Comparison of ENCODE assay signal across 8 cellular contexts in the genomic region with DNA sequence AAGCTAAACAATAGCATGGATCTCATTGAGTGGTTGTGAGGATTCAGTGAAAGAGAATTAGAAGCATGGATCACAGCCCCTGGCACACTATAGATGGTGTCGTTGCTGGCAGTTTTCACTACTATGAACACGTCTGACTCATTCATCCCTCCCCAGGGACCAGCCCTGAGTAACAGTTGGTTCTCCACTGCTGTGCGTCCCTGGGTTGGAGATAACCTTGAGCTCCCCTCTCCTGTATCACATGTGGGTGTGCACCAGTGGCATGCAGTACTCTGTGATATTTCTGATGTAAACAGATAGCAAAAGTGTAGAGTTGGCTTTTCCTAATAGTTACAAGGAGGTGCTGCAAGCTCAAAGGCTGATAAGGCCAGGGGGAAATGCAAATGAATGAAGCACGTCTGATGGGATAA. TPM values are rescaled to one million over a fixed set of nuclear protein-coding genes. Genes with fewer than 3 reads are reported as not detected.
DNase-seq lines count a peak whose midpoint lies in the region; ATAC-seq and TF ChIP-seq lines count a peak whose summit lies in the region.

No MANE protein-coding gene starts in this region.

- no peak overlapping the region for H2BK12ac ChIP-seq in neuronal stem cell (ENCODE audit: low read length)

- peak; percentile 41 for ATAC-seq in GM21367 (IDR thresholded peaks at IDR 0.05; ENCODE audit: unreplicated experiment)

- H3K9me3 ChIP-seq in BLaER1 treated with 17β-estradiol and CSF1 and Interleukin-3, amounts not matched to agents 10 nM and 100 nM (replicated peaks in 1 of 11) = no peaks in the 10 kb centered on the region
- H3K9me3 ChIP-seq in Loucy (ENCODE audit: insufficient read depth, low read depth, low read length) (no peaks in the 10 kb centered on the region), neuronal stem cell (replicated peaks in 1 of 2; ENCODE audit: control insufficient read depth in 2 of 2, insufficient read depth in 1 of 2, low read depth in 1 of 2, low read length in 2 of 2) (peaks cover 0 to 2% of the 10 kb centered on the region in 2 donors)

- H3K18ac ChIP-seq in neuronal stem cell (ENCODE audit: low read length) = no peak overlapping the region

- DNase-seq in fibroblast of peridontal ligament (ENCODE audit: extremely low read depth) (peak; percentile 15), mesenteric fat pad (ENCODE audit: low spot score) (no peak), neuronal stem cell (ENCODE audit: low spot score) (no peak), NCI-H1417 treated with DMSO at 0.1 percent for 48 hours (lab: John Stamatoyannopoulos, UW) (no peak), NCI-H524 (lab: John Stamatoyannopoulos, UW) (no peak)

- H3K27me3 ChIP-seq in BLaER1 treated with 17β-estradiol and CSF1 and Interleukin-3, amounts not matched to agents 10 nM and 100 nM = no peaks in the 10 kb centered on the region
- H3K27me3 ChIP-seq in Loucy (ENCODE audit: insufficient read depth, low read length, poor library complexity, severe bottlenecking) = no peaks in the 10 kb centered on the region
- H3K27me3 ChIP-seq in neuronal stem cell (ENCODE audit: control insufficient read depth in 3 of 3, insufficient read depth in 3 of 3, low read depth in 1 of 3, low read length in 3 of 3) = no peaks in the 10 kb centered on the region

- H3K4me3 ChIP-seq in BLaER1 treated with 17β-estradiol and CSF1 and Interleukin-3, amounts not matched to agents 10 nM and 100 nM = no peak overlapping the region
- H3K4me3 ChIP-seq in Loucy (ENCODE audit: low read length, poor library complexity, severe bottlenecking) = peak overlapping the region; percentile 15
- H3K4me3 ChIP-seq in neuronal stem cell (ENCODE audit: low read length in 2 of 2) = no peak overlapping the region

- peak overlapping the region; percentile 88 to 100 (median 96) for H3K4me2 ChIP-seq in BLaER1 treated with 17β-estradiol and CSF1 and Interleukin-3, amounts not matched to agents 10 nM and 100 nM
- H3K4me2 ChIP-seq in Loucy (ENCODE audit: low read depth, low read length, poor library complexity, severe bottlenecking) (peak overlapping the region; percentile 68), neuronal stem cell (ENCODE audit: insufficient read depth, low read length, poor library complexity, severe bottlenecking) (no peak overlapping the region)

- no peak overlapping the region for H2BK120ac ChIP-seq in neuronal stem cell (ENCODE audit: low read depth, low read length)

- H4K8ac ChIP-seq in neuronal stem cell (ENCODE audit: low read depth, low read length) = no peak overlapping the region

- H3K27ac ChIP-seq in BLaER1 treated with 17β-estradiol and CSF1 and Interleukin-3, amounts not matched to agents 10 nM and 100 nM = peak overlapping the region in 9 of 11 experiments; percentile 40 to 99 (median 68); a peak in 18 of 22 replicates
- H3K27ac ChIP-seq in neuronal stem cell (replicated peaks; ENCODE audit: low read length) = no peak overlapping the region

- no peak overlapping the region for H3K4ac ChIP-seq in neuronal stem cell (ENCODE audit: low read length)

- no peak for TF ChIP-seq CTCF in Loucy (conservative IDR thresholded peaks at IDR 0.05; ENCODE audit: low read length)

- no peak overlapping the region for H3K14ac ChIP-seq in neuronal stem cell (ENCODE audit: low read length)

- no peaks in the 10 kb centered on the region for H3K79me1 ChIP-seq in neuronal stem cell (ENCODE audit: low read depth, low read length)

- WGBS in neuronal stem cell (ENCODE audit: extremely low coverage in 2 of 2, insufficient read length in 2 of 2, insufficient replicate concordance in 1 of 2), 2 donors = no CpG with 5 or more reads among the region's 4 CpGs

- no peak overlapping the region for H3K23ac ChIP-seq in neuronal stem cell (ENCODE audit: low read depth, low read length, poor library complexity)

- H3K9me2 ChIP-seq in Loucy (replicated peaks; ENCODE audit: low read depth, low read length) = no peaks in the 10 kb centered on the region

- H4K91ac ChIP-seq in neuronal stem cell (ENCODE audit: low read depth, low read length, poor library complexity) = no peak overlapping the region

- H2AK5ac ChIP-seq in neuronal stem cell (ENCODE audit: low read depth, low read length) = no peak overlapping the region

- H2BK15ac ChIP-seq in neuronal stem cell (ENCODE audit: low read length) = no peak overlapping the region

- 0 out of 2 replicates have a peak, but pooled peaks cover 3% of the 10 kb centered on the region for H3F3A ChIP-seq in Loucy (ENCODE audit: low read depth)

- no peaks in the 10 kb centered on the region for H4K20me1 ChIP-seq in BLaER1 treated with 17β-estradiol and CSF1 and Interleukin-3, amounts not matched to agents 10 nM and 100 nM
- no peaks in the 10 kb centered on the region for H4K20me1 ChIP-seq in Loucy (ENCODE audit: insufficient read depth, low read length, poor library complexity, severe bottlenecking)

- H2BK5ac ChIP-seq in neuronal stem cell (ENCODE audit: low read length) = no peak overlapping the region

- H3K79me2 ChIP-seq in Loucy (ENCODE audit: insufficient read depth, low read length) = peaks cover 12% of the 10 kb centered on the region; the same call in 1 of the 2 replicates

- H3K36me3 ChIP-seq in BLaER1 treated with 17β-estradiol and CSF1 and Interleukin-3, amounts not matched to agents 10 nM and 100 nM = no peaks in the 10 kb centered on the region
- H3K36me3 ChIP-seq in Loucy (ENCODE audit: insufficient read depth, low read length) (no peaks in the 10 kb centered on the region), neuronal stem cell (replicated peaks in 1 of 2; ENCODE audit: control insufficient read depth in 2 of 2, insufficient read depth in 2 of 2, low read length in 2 of 2) (no peaks in the 10 kb centered on the region)

- peaks cover 69 to 100% (median 87%) of the 10 kb centered on the region in 10 experiments for H3K4me1 ChIP-seq in BLaER1 treated with 17β-estradiol and CSF1 and Interleukin-3, amounts not matched to agents 10 nM and 100 nM
- H3K4me1 ChIP-seq in Loucy (ENCODE audit: insufficient read depth, low read length, poor library complexity, severe bottlenecking) = peaks cover 65% of the 10 kb centered on the region
- H3K4me1 ChIP-seq in neuronal stem cell (ENCODE audit: control insufficient read depth in 2 of 2, insufficient read depth in 1 of 2, low read depth in 1 of 2, low read length in 2 of 2) = peaks cover 0 to 12% of the 10 kb centered on the region in 2 donors

- no peak overlapping the region for H2AFZ ChIP-seq in Loucy (ENCODE audit: low read length)
- no peak overlapping the region for H2AFZ ChIP-seq in neuronal stem cell (ENCODE audit: low read length)

- H3K9ac ChIP-seq in BLaER1 treated with 17β-estradiol and CSF1 and Interleukin-3, amounts not matched to agents 10 nM and 100 nM = peak overlapping the region in 9 of 11 experiments; percentile 3 to 59 (median 44); a peak in 14 of 22 replicates
- H3K9ac ChIP-seq in Loucy (ENCODE audit: low read depth, low read length, poor library complexity, severe bottlenecking) (peak overlapping the region; percentile 74), neuronal stem cell (ENCODE audit: low read depth, low read length, poor library complexity) (no peak overlapping the region)

RNA-seq across cellular contexts. Expression of a gene that starts 8.8 kb away (rescaled TPM):
- total RNA-seq in mesenteric fat pad = 52.4 TPM
- polyA plus RNA-seq in neuronal stem cell (2013, experiment 1 of 2) = 0.01 TPM
- polyA plus RNA-seq in neuronal stem cell (2013, experiment 2 of 2) = 0.04 TPM
